Comparison of ENCODE assay signal across 8 cellular contexts in the genomic region with DNA sequence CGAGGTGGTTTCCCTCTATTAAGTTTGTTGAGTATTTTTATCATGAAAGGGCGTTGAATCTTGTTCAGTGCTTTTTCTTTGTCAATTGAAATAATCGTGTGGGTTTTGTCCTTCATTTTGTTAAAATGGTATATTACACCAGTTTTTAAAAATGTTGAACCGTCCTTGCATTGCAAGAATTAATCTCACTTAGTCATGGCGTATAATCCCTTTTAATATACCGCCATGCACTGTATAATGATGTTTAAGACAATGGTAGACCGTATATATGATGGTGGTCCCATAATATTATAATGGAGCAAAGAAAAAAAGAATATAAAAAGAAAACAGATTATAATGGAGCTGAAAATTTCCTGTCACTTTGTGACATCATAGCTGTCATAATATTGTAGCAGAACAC.
"Had no signal": no experiment of that assay in that cellular context is flagged by ENCODE, and none has a peak within 500 bp of the region (broad histone marks: within the 10 kb centered on the region; RNA-seq: fewer than 3 reads in every experiment).

No MANE protein-coding gene starts in this region.

- FAIRE-seq: HTR-8/SVneo had no signal

- H3K4me1 ChIP-seq: HAP-1 had no signal

- H3K4me3 Mint-ChIP-seq: HFFc6 had no signal

- DNase-seq: GOT3, H7, HFFc6, KG1 had no signal

- H3K4me3 ChIP-seq: HAP-1 had no signal

- H3K27me3 Mint-ChIP-seq: IgD-negative memory B cell had no signal

- H3K27ac Mint-ChIP-seq: HFFc6, IgD-negative memory B cell had no signal

- ATAC-seq: HCT116 had no signal
